In the genomic region with DNA sequence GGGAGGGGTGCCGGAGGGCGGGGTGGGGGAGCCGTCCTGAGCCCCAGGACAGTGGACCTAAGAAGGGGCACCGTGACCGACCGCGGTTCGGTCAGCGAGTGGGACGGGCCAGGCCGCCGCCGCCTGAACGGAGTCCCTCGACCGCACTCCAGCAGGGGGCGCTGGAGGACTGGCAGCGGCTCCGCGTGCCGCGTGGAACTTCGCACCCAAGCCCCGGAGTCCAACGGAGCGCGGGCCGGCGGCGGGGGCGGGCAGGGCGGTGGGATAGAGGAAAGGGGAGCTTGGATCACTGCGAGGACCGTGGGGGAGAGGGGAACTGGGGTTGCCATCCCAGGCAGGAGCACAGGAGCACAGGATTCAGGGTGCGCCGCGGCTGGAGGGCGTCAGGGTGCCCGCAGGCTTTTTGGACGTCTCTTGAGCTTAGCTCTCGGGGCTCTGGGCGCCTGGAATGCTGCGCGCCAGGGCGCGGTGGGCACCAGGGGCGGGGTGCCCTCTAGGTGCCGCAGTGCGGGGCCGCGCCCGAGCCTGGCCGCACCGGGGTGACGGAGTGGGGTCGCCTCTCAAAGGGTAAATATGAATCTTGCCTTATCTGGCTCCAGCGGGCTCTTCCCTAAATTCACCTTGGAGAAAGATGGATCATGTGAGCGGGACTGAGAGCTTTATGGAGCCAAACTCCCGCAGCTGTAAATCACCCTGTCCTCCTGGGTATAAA, we compare ENCODE assay signal across 1 cellular context.
TF ChIP-seq lines count a peak whose summit lies in the region.

No MANE protein-coding gene starts in this region.

TF ChIP-seq in HepG2, 621 proteins besides CTCF, POLR2A, EP300 and RAD21 (continued from another document and continues in another):
- TF ChIP-seq ZNF605 (CRISPR knock-in tag; IDR thresholded peaks at IDR 0.05): no peak
- TF ChIP-seq HOXA5 (CRISPR knock-in tag; IDR thresholded peaks at IDR 0.05): no peak
- no peak for TF ChIP-seq PAXIP1 (CRISPR knock-in tag; conservative IDR thresholded peaks at IDR 0.05)
- TF ChIP-seq, protein P1, sequence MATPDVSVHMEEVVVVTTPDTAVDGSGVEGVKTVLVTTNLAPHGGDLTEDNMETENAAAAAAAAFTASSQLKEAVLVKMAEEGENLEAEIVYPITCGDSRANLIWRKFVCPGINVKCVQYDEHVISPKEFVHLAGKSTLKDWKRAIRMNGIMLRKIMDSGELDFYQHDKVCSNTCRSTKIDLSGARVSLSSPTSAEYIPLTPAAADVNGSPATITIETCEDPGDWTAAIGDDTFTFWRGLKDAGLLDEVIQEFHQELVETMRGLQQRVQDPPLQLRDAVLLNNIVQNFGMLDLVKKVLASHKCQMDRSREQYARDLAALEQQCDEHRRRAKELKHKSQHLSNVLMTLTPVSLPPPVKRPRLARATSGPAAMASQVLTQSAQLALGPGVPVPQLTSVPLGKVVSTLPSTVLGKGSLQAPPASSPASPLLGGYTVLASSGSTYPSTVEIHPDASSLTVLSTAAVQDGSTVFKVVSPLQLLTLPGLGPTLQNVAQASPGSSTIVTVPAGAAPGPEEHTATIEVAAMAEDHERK (CRISPR knock-in tag; IDR thresholded peaks at IDR 0.05; ENCODE audit: low read depth): no peak
- TF ChIP-seq EHMT2 (IDR thresholded peaks at IDR 0.05; ENCODE audit: borderline replicate concordance, low read depth, low read length): no peak
- TF ChIP-seq ZNF317 (CRISPR knock-in tag; IDR thresholded peaks at IDR 0.05): no peak
- TF ChIP-seq ZNF782 (CRISPR knock-in tag; IDR thresholded peaks at IDR 0.05; ENCODE audit: borderline replicate concordance): no peak
- no peak for TF ChIP-seq ZMYM3 (CRISPR knock-in tag; IDR thresholded peaks at IDR 0.05)
- no peak for TF ChIP-seq FOXK2 (IDR thresholded peaks at IDR 0.05)
- peak; percentile 58; the same call in 1 of the 2 replicates for TF ChIP-seq ZNF777 (CRISPR knock-in tag; IDR thresholded peaks at IDR 0.05)
- TF ChIP-seq, protein P2, sequence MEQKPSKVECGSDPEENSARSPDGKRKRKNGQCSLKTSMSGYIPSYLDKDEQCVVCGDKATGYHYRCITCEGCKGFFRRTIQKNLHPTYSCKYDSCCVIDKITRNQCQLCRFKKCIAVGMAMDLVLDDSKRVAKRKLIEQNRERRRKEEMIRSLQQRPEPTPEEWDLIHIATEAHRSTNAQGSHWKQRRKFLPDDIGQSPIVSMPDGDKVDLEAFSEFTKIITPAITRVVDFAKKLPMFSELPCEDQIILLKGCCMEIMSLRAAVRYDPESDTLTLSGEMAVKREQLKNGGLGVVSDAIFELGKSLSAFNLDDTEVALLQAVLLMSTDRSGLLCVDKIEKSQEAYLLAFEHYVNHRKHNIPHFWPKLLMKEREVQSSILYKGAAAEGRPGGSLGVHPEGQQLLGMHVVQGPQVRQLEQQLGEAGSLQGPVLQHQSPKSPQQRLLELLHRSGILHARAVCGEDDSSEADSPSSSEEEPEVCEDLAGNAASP (CRISPR knock-in tag; IDR thresholded peaks at IDR 0.05; ENCODE audit: borderline replicate concordance): peak; percentile 59; the same call in 1 of the 2 replicates
- no peak for TF ChIP-seq TRIM24 (CRISPR knock-in tag; IDR thresholded peaks at IDR 0.05)
- no peak for TF ChIP-seq ZBTB20 (CRISPR knock-in tag; IDR thresholded peaks at IDR 0.05; ENCODE audit: borderline replicate concordance, low read depth)
- no peak for TF ChIP-seq KLF12 (CRISPR knock-in tag; IDR thresholded peaks at IDR 0.05; ENCODE audit: borderline replicate concordance)
- peak; percentile 55; the same call in 1 of the 2 replicates for TF ChIP-seq ZHX1 (CRISPR knock-in tag; IDR thresholded peaks at IDR 0.05; ENCODE audit: low read depth)
- no peak for TF ChIP-seq KLF9 (CRISPR knock-in tag; IDR thresholded peaks at IDR 0.05; ENCODE audit: low read depth)
- no peak for TF ChIP-seq DR1 (CRISPR knock-in tag; IDR thresholded peaks at IDR 0.05)
- no peak for TF ChIP-seq ZNF629 (CRISPR knock-in tag; conservative IDR thresholded peaks at IDR 0.05)
- peak; percentile 37; the same call in 1 of the 2 replicates for TF ChIP-seq TBX2 (CRISPR knock-in tag; IDR thresholded peaks at IDR 0.05; ENCODE audit: borderline replicate concordance)
- TF ChIP-seq ZNF138 (CRISPR knock-in tag; IDR thresholded peaks at IDR 0.05; ENCODE audit: low read depth): peak; percentile 78; the same call in 1 of the 2 replicates
- TF ChIP-seq BATF2 (CRISPR knock-in tag; IDR thresholded peaks at IDR 0.05): peak; percentile 70
- no peak for TF ChIP-seq SOX13 (IDR thresholded peaks at IDR 0.05)
- TF ChIP-seq SOX13 (CRISPR knock-in tag; conservative IDR thresholded peaks at IDR 0.05 in 1 of 2, IDR thresholded peaks at IDR 0.05 in 1 of 2): no peak
- TF ChIP-seq, protein P3, sequence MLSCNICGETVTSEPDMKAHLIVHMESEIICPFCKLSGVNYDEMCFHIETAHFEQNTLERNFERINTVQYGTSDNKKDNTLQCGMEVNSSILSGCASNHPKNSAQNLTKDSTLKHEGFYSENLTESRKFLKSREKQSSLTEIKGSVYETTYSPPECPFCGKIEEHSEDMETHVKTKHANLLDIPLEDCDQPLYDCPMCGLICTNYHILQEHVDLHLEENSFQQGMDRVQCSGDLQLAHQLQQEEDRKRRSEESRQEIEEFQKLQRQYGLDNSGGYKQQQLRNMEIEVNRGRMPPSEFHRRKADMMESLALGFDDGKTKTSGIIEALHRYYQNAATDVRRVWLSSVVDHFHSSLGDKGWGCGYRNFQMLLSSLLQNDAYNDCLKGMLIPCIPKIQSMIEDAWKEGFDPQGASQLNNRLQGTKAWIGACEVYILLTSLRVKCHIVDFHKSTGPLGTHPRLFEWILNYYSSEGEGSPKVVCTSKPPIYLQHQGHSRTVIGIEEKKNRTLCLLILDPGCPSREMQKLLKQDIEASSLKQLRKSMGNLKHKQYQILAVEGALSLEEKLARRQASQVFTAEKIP (CRISPR knock-in tag; IDR thresholded peaks at IDR 0.05; ENCODE audit: borderline replicate concordance): no peak
- TF ChIP-seq, protein P4, sequence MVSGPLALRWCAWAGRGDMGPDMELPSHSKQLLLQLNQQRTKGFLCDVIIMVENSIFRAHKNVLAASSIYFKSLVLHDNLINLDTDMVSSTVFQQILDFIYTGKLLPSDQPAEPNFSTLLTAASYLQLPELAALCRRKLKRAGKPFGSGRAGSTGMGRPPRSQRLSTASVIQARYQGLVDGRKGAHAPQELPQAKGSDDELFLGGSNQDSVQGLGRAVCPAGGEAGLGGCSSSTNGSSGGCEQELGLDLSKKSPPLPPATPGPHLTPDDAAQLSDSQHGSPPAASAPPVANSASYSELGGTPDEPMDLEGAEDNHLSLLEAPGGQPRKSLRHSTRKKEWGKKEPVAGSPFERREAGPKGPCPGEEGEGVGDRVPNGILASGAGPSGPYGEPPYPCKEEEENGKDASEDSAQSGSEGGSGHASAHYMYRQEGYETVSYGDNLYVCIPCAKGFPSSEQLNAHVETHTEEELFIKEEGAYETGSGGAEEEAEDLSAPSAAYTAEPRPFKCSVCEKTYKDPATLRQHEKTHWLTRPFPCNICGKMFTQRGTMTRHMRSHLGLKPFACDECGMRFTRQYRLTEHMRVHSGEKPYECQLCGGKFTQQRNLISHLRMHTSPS (CRISPR knock-in tag; IDR thresholded peaks at IDR 0.05; ENCODE audit: low read depth): peak; percentile 59; the same call in 1 of the 2 replicates
- TF ChIP-seq, protein P5, sequence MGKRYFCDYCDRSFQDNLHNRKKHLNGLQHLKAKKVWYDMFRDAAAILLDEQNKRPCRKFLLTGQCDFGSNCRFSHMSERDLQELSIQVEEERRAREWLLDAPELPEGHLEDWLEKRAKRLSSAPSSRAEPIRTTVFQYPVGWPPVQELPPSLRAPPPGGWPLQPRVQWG (CRISPR knock-in tag; IDR thresholded peaks at IDR 0.05; ENCODE audit: borderline replicate concordance, low read depth): no peak
- TF ChIP-seq HES4 (CRISPR knock-in tag; IDR thresholded peaks at IDR 0.05; ENCODE audit: borderline replicate concordance): no peak
- TF ChIP-seq, protein P6, sequence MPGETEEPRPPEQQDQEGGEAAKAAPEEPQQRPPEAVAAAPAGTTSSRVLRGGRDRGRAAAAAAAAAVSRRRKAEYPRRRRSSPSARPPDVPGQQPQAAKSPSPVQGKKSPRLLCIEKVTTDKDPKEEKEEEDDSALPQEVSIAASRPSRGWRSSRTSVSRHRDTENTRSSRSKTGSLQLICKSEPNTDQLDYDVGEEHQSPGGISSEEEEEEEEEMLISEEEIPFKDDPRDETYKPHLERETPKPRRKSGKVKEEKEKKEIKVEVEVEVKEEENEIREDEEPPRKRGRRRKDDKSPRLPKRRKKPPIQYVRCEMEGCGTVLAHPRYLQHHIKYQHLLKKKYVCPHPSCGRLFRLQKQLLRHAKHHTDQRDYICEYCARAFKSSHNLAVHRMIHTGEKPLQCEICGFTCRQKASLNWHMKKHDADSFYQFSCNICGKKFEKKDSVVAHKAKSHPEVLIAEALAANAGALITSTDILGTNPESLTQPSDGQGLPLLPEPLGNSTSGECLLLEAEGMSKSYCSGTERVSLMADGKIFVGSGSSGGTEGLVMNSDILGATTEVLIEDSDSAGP (CRISPR knock-in tag; IDR thresholded peaks at IDR 0.05; ENCODE audit: borderline replicate concordance): peak; percentile 63
- no peak for TF ChIP-seq ZNF512 (CRISPR knock-in tag; IDR thresholded peaks at IDR 0.05)
- TF ChIP-seq FOSL2 (CRISPR knock-in tag; IDR thresholded peaks at IDR 0.05): no peak
- peak; percentile 74; the same call in 1 of the 2 replicates for TF ChIP-seq ARID2 (CRISPR knock-in tag; IDR thresholded peaks at IDR 0.05; ENCODE audit: borderline replicate concordance)
- TF ChIP-seq ZSCAN21 (CRISPR knock-in tag; IDR thresholded peaks at IDR 0.05; ENCODE audit: borderline replicate concordance): peak; percentile 83; the same call in 1 of the 2 replicates
- no peak for TF ChIP-seq TEAD2 (CRISPR knock-in tag; IDR thresholded peaks at IDR 0.05)
- TF ChIP-seq ZNF562 (CRISPR knock-in tag; IDR thresholded peaks at IDR 0.05; ENCODE audit: borderline replicate concordance): no peak
- TF ChIP-seq ZNF230 (CRISPR knock-in tag; IDR thresholded peaks at IDR 0.05): no peak
- no peak for TF ChIP-seq SETDB1 (CRISPR knock-in tag; IDR thresholded peaks at IDR 0.05; ENCODE audit: borderline replicate concordance)
- TF ChIP-seq ELK4 (CRISPR knock-in tag; IDR thresholded peaks at IDR 0.05; ENCODE audit: borderline replicate concordance): no peak
- TF ChIP-seq ZNF781 (CRISPR knock-in tag; IDR thresholded peaks at IDR 0.05; ENCODE audit: borderline replicate concordance, not compliant biosample characterization): no peak
